Comparison of ENCODE assay signal across 16 cellular contexts in genomic region chr17:59431606-59432005, GRCh38.
"Had no signal": no experiment of that assay in that cellular context is flagged by ENCODE, and none has a peak within 500 bp of the region (broad histone marks: within the 10 kb centered on the region; RNA-seq: fewer than 3 reads in every experiment).

No MANE protein-coding gene starts in this region.

- FAIRE-seq: pancreas had no signal

- H3K27me3 Mint-ChIP-seq: activated B cell treated with CpG ODN at 0.5 μM for 24 hours had no signal

- H3K4me1 ChIP-seq: breast epithelium had no signal

- H3K27ac Mint-ChIP-seq: activated B cell treated with CpG ODN at 0.5 μM for 24 hours; endodermal cell; T-helper 2 cell treated with Interferon-gamma antibody and Interleukin-4, amounts not matched to agents 5 μg/mL and 100 μg/mL, for 36 hours had no signal

- ATAC-seq: activated T-cell treated with anti-CD3 and anti-CD28 coated beads, Interleukin-2, amount 50 U/mL, for 4 hours; pancreas had no signal

- H2AFZ ChIP-seq: hepatocyte had no signal

- H3K4me3 ChIP-seq: breast epithelium, dorsolateral prefrontal cortex, hepatocyte, pancreas, right atrium auricular region, skin epidermis, stomach, thoracic aorta had no signal

- DNase-seq: activated B cell treated with CpG ODN at 0.5 μM for 24 hours; activated T-cell treated with anti-CD3 and anti-CD28 coated beads, Interleukin-2, amount 50 U/mL, for 4 hours; anterior cingulate cortex; dorsolateral prefrontal cortex; endodermal cell; erythroblast; kidney glomerular epithelial cell; midbrain; pancreas; stomach had no signal

- H3K36me3 ChIP-seq: breast epithelium, pancreas, right atrium auricular region, stomach, thoracic aorta had no signal

- H3K4me2 ChIP-seq: hepatocyte had no signal

- H3K79me2 ChIP-seq: hepatocyte had no signal

- H3K27ac ChIP-seq: breast epithelium, dorsolateral prefrontal cortex, hepatocyte, right atrium auricular region, stomach, thoracic aorta had no signal

- H3K4me3 Mint-ChIP-seq: activated B cell treated with CpG ODN at 0.5 μM for 24 hours; activated T-cell treated with anti-CD3 and anti-CD28 coated beads, Interleukin-2, amount 50 U/mL, for 4 hours; endodermal cell; T-helper 2 cell treated with Interferon-gamma antibody and Interleukin-4, amounts not matched to agents 5 μg/mL and 100 μg/mL, for 36 hours had no signal

- H3K9me3 ChIP-seq: breast epithelium, pancreas, right atrium auricular region, stomach, thoracic aorta had no signal

- H3K27me3 ChIP-seq: breast epithelium, dorsolateral prefrontal cortex, hepatocyte, pancreas, right atrium auricular region, stomach had no signal
